In the genomic region with DNA sequence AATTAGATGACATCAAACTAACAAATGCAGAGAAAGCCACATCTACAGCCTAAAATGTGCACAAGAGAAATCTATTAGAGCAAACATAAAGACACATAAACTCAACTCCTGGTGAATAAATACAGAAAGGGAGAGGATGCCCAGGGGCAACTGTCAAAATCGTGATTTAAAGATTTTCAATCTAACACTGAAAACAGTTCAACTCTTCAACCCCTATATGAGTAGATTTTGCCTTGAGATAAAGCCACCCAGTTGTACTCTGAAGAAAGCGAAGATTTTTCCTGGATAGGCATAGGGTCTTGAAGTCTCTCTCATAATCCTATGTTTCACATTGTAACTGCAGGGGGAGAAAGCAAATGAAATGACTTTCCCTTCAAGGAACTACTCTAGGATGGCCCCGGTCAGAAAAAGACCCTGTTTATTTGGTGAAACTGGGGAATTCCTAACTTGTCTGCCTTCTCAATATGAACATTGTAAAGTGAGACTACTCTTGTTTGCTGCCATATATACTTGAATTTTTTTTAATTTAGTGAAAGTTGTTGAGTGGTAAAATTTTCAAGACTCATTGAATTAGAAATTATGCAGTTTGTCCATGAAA, we compare ENCODE assay signal across 20 cellular contexts.
DNase-seq lines count a peak whose midpoint lies in the region; ATAC-seq, FAIRE-seq and TF ChIP-seq lines count a peak whose summit lies in the region.
"Had no signal": no experiment of that assay in that cellular context is flagged by ENCODE, and none has a peak within 500 bp of the region (broad histone marks: within the 10 kb centered on the region; RNA-seq: fewer than 3 reads in every experiment).

No MANE protein-coding gene starts in this region.

- H3K9me3 ChIP-seq in SK-N-MC (ENCODE audit: low read depth, low read length) (no peaks in the 10 kb centered on the region), BE2C (no peaks in the 10 kb centered on the region), body of pancreas (no peaks in the 10 kb centered on the region)
- H3K9me3 ChIP-seq: A549, BLaER1 had no signal

- H3K4me1 ChIP-seq in BE2C (peaks cover 9% of the 10 kb centered on the region), body of pancreas (no peaks in the 10 kb centered on the region)
- H3K4me1 ChIP-seq: A549, BLaER1 had no signal

- intact Hi-C loops in body of pancreas (cut with DNase I) = no loop called here

- peak overlapping the region; percentile 23 for H3K27ac ChIP-seq in SK-N-MC
- H3K27ac ChIP-seq in body of pancreas = no peak overlapping the region
- H3K27ac ChIP-seq: 22Rv1, A549, BLaER1 had no signal

- no peak for FAIRE-seq in frontal cortex (lab: Jason Lieb, UNC)
- FAIRE-seq: A549, G401.6, GM19239, H1, HTR-8/SVneo, K562 had no signal

- TF ChIP-seq CTCF in BE2C (IDR thresholded peaks at IDR 0.05; ENCODE audit: low read depth, low read length) = no peak
- no peak for TF ChIP-seq CTCF in body of pancreas (IDR thresholded peaks at IDR 0.05)

- DNase-seq in DMS 273 (lab: John Stamatoyannopoulos, UW; ENCODE audit: unreplicated experiment) (peak; percentile 19), DMS 273 treated with DMSO at 0.1 percent for 48 hours (lab: John Stamatoyannopoulos, UW) (no peak), SK-N-MC (ENCODE audit: low read depth, low spot score) (peak; percentile 73), fibroblast of peridontal ligament (ENCODE audit: extremely low read depth) (peak; percentile 29), BE2C (no peak), frontal cortex (ENCODE audit: low spot score in 2 of 2) (no peak), GF-D8 (lab: John Stamatoyannopoulos, UW) (no peak), body of pancreas (no peak)
- DNase-seq: AML-193; CD4-positive, alpha-beta memory T cell; H9; IMR-90 had no signal

- TF ChIP-seq POLR2A in body of pancreas (IDR thresholded peaks at IDR 0.05) = no peak

- H3K27me3 ChIP-seq in BE2C (no peaks in the 10 kb centered on the region), body of pancreas (no peaks in the 10 kb centered on the region)
- H3K27me3 ChIP-seq: BLaER1 had no signal

- WGBS in body of pancreas, 2 donors = 76 to 89% methylated on average over 3 of the region's 3 CpGs

- no peaks in the 10 kb centered on the region for H3K36me3 ChIP-seq in SK-N-MC (ENCODE audit: insufficient read depth, low read length)
- H3K36me3 ChIP-seq in BE2C = no peaks in the 10 kb centered on the region
- no peaks in the 10 kb centered on the region for H3K36me3 ChIP-seq in body of pancreas (replicated peaks in 1 of 2; ENCODE audit: insufficient read depth in 1 of 2, low read depth in 2 of 2)
- H3K36me3 ChIP-seq: BLaER1 had no signal

- H3K9ac ChIP-seq in SK-N-MC (ENCODE audit: insufficient read length) = no peak overlapping the region
- H3K9ac ChIP-seq: BLaER1 had no signal

- no peak for ATAC-seq in body of pancreas
- ATAC-seq: A549, K562 had no signal

- 0 out of 2 replicates have a peak overlapping the region, but pooled peaks have one; percentile 5 for H3K4me3 ChIP-seq in SK-N-MC
- H3K4me3 ChIP-seq in BE2C (ENCODE audit: low read depth, low read length) = no peak overlapping the region
- no peak overlapping the region for H3K4me3 ChIP-seq in body of pancreas
- H3K4me3 ChIP-seq: A549, BLaER1, K562 had no signal

Comparison
In these comparisons a context has a peak if more than half of its experiments do, and no peak if none do; other contexts are left out.
1. DNase-seq: peak in DMS 273 (single experiment), SK-N-MC (single experiment) and fibroblast of peridontal ligament (single experiment); none in DMS 273 treated with DMSO at 0.1 percent for 48 hours (single experiment), BE2C (single experiment), frontal cortex (0 of 2), GF-D8 (single experiment) and body of pancreas (0 of 4).